In genomic region chr1:42700006-42700405, GRCh38 we compare ENCODE assay signal across 28 cellular contexts. TPM values are rescaled to one million over a fixed set of nuclear protein-coding genes. Genes with fewer than 3 reads are reported as not detected.
DNase-seq lines count a peak whose midpoint lies in the region; ATAC-seq, FAIRE-seq and TF ChIP-seq lines count a peak whose summit lies in the region.
"Had no signal": no experiment of that assay in that cellular context is flagged by ENCODE, and none has a peak within 500 bp of the region (broad histone marks: within the 10 kb centered on the region; RNA-seq: fewer than 3 reads in every experiment).

No MANE protein-coding gene starts in this region.

- POLR2A ChIA-PET in naive thymus-derived CD8-positive, alpha-beta T cell (lab: Charles Lee) = no interaction called here

- no peaks in the 10 kb centered on the region for H3K27me3 Mint-ChIP-seq in activated naive CD4-positive, alpha-beta T cell treated with anti-CD3 and anti-CD28 coated beads for 36 hours (ENCODE audit: low read depth)
- no peaks in the 10 kb centered on the region for H3K27me3 Mint-ChIP-seq in T-helper 17 cell
- H3K27me3 Mint-ChIP-seq in nephron progenitor cell (ENCODE audit: low read depth, poor library complexity) = no peaks in the 10 kb centered on the region
- no peaks in the 10 kb centered on the region for H3K27me3 Mint-ChIP-seq in naive thymus-derived CD8-positive, alpha-beta T cell
- H3K27me3 Mint-ChIP-seq: activated CD4-positive, alpha-beta T cell treated with anti-CD3 and anti-CD28 coated beads, Interleukin-2, amount 10 ng/mL, durations not matched to agents 24 days and 14 days; CD4-positive, alpha-beta memory T cell had no signal

- CTCF ChIA-PET in activated naive CD4-positive, alpha-beta T cell treated with anti-CD3 and anti-CD28 coated beads for 36 hours (lab: Charles Lee) = no interaction called here

- no peaks in the 10 kb centered on the region for H3K9me3 Mint-ChIP-seq in activated naive CD4-positive, alpha-beta T cell treated with anti-CD3 and anti-CD28 coated beads for 36 hours
- no peaks in the 10 kb centered on the region for H3K9me3 Mint-ChIP-seq in nephron progenitor cell
- no peaks in the 10 kb centered on the region for H3K9me3 Mint-ChIP-seq in naive thymus-derived CD8-positive, alpha-beta T cell
- H3K9me3 Mint-ChIP-seq: CD4-positive, alpha-beta memory T cell; H9; mesothelial cell of epicardium had no signal

- H3K36me3 Mint-ChIP-seq in activated naive CD4-positive, alpha-beta T cell treated with anti-CD3 and anti-CD28 coated beads for 36 hours (ENCODE audit: low read depth) = peaks cover 84% of the 10 kb centered on the region
- peaks cover 19% of the 10 kb centered on the region for H3K36me3 Mint-ChIP-seq in T-helper 17 cell (ENCODE audit: low read depth)
- peaks cover 95% of the 10 kb centered on the region for H3K36me3 Mint-ChIP-seq in nephron progenitor cell (ENCODE audit: low read depth)
- peaks cover 11 to 100% (median 33%) of the 10 kb centered on the region in 3 donors for H3K36me3 Mint-ChIP-seq in naive thymus-derived CD8-positive, alpha-beta T cell

- ATAC-seq in T-helper 17 cell = no peak
- no peak for ATAC-seq in naive thymus-derived CD8-positive, alpha-beta T cell
- no peak for ATAC-seq in Right ventricle myocardium superior (ENCODE audit: poor library complexity)
- ATAC-seq: sciatic nerve had no signal

- no peak overlapping the region for H3K4me3 Mint-ChIP-seq in activated naive CD4-positive, alpha-beta T cell treated with anti-CD3 and anti-CD28 coated beads for 36 hours
- H3K4me3 Mint-ChIP-seq in T-helper 17 cell = peak overlapping the region; percentile 37
- H3K4me3 Mint-ChIP-seq in nephron progenitor cell = no peak overlapping the region
- H3K4me3 Mint-ChIP-seq in naive thymus-derived CD8-positive, alpha-beta T cell = no peak overlapping the region
- H3K4me3 Mint-ChIP-seq: activated CD4-positive, alpha-beta T cell treated with anti-CD3 and anti-CD28 coated beads, Interleukin-2, amount 10 ng/mL, durations not matched to agents 24 days and 14 days; H9; mesothelial cell of epicardium had no signal

- H3K27ac Mint-ChIP-seq in activated naive CD4-positive, alpha-beta T cell treated with anti-CD3 and anti-CD28 coated beads for 36 hours = peak overlapping the region; percentile 21
- peak overlapping the region; percentile 91 for H3K27ac Mint-ChIP-seq in T-helper 17 cell
- H3K27ac Mint-ChIP-seq in nephron progenitor cell = peak overlapping the region; percentile 79
- peak overlapping the region in 3 of 10 donors; percentile 1 to 81 (median 28) for H3K27ac Mint-ChIP-seq in naive thymus-derived CD8-positive, alpha-beta T cell
- H3K27ac Mint-ChIP-seq: activated CD4-positive, alpha-beta T cell treated with anti-CD3 and anti-CD28 coated beads, Interleukin-2, amount 10 ng/mL, durations not matched to agents 24 days and 14 days; mesothelial cell of epicardium had no signal

- H3K4me1 Mint-ChIP-seq in activated naive CD4-positive, alpha-beta T cell treated with anti-CD3 and anti-CD28 coated beads for 36 hours (ENCODE audit: low read depth) = peaks cover 16% of the 10 kb centered on the region
- peaks cover 22% of the 10 kb centered on the region for H3K4me1 Mint-ChIP-seq in T-helper 17 cell
- no peaks in the 10 kb centered on the region for H3K4me1 Mint-ChIP-seq in nephron progenitor cell
- H3K4me1 Mint-ChIP-seq in naive thymus-derived CD8-positive, alpha-beta T cell = peaks cover 6 to 22% (median 10%) of the 10 kb centered on the region in 4 donors
- H3K4me1 Mint-ChIP-seq: H9 had no signal

- FAIRE-seq in GM12891 (lab: Jason Lieb, UNC) = no peak
- FAIRE-seq: frontal cortex had no signal

- intact Hi-C loops in activated naive CD4-positive, alpha-beta T cell treated with anti-CD3 and anti-CD28 coated beads for 36 hours (cut with micrococcal nuclease) = no loop called here
- intact Hi-C loops in Right ventricle myocardium superior (cut with DNase I) = no loop called here

- H3K9me3 ChIP-seq in T-helper 17 cell (ENCODE audit: control insufficient read depth, low read length, poor library complexity, severe bottlenecking) = no peaks in the 10 kb centered on the region
- H3K9me3 ChIP-seq: Peyer's patch, prostate gland, tibial artery had no signal

- TF ChIP-seq POLR2A in GM12891 (IDR thresholded peaks at IDR 0.05; ENCODE audit: low read depth, low read length) = no peak

- TF ChIP-seq CTCF in nephron progenitor cell (IDR thresholded peaks at IDR 0.05) = no peak

- no peak for DNase-seq in activated naive CD4-positive, alpha-beta T cell treated with anti-CD3 and anti-CD28 coated beads for 36 hours
- DNase-seq in activated naive CD4-positive, alpha-beta T cell treated with Interleukin-2 at 50 U/mL for 16 hours = no peak
- no peak for DNase-seq in GM12891 (ENCODE audit: insufficient read length, low spot score)
- DNase-seq in T-helper 17 cell = no peak
- no peak for DNase-seq in nephron progenitor cell
- DNase-seq in naive thymus-derived CD8-positive, alpha-beta T cell = no peak
- DNase-seq in Right ventricle myocardium superior = no peak
- no peak for DNase-seq in SW480 (ENCODE audit: low spot score)
- DNase-seq: activated CD4-positive, alpha-beta T cell treated with anti-CD3 and anti-CD28 coated beads, Interleukin-2, amount 10 ng/mL, durations not matched to agents 24 days and 14 days; CD4-positive, alpha-beta memory T cell; central memory CD4-positive, alpha-beta T cell; DMS 273 treated with DMSO at 0.1 percent for 48 hours; EL; H9; NCI-H146; NCI-H226; NCI-H69; nucleus accumbens; Peyer's patch; stimulated activated CD4-positive, alpha-beta T cell treated with anti-CD3 and anti-CD28 coated beads, Interleukin-2, amount 100 ng/mL, for 48 hours; SW 1271; T1000; tibial artery had no signal

TF ChIP-seq in GM12891, 5 proteins besides CTCF, POLR2A, EP300 and RAD21:
- TF ChIP-seq PAX5 (IDR thresholded peaks at IDR 0.05; ENCODE audit: insufficient read depth, low read length, severe bottlenecking) = no peak
- TF ChIP-seq POLR2AphosphoS5 (IDR thresholded peaks at IDR 0.05; ENCODE audit: low read depth, low read length) = peak; percentile 33; the same call in 1 of the 2 replicates
TF ChIP-seq in GM12891: peak in this region for 1.

RNA-seq across cellular contexts. Expression of gene YBX1, which starts 17.8 kb away (rescaled TPM):
- total RNA-seq in activated naive CD4-positive, alpha-beta T cell treated with anti-CD3 and anti-CD28 coated beads for 36 hours = 1,000 to 10,000 TPM; 1,773 to 1,887 TPM
- 692 TPM for polyA plus RNA-seq in GM12891 (2012; ENCODE audit: low read depth, missing spikeins)
- 100 to 1,000 TPM; 340 to 372 TPM for total RNA-seq in T-helper 17 cell
- total RNA-seq in naive thymus-derived CD8-positive, alpha-beta T cell = 100 to 1,000 TPM; 308 to 319 TPM
- polyA plus RNA-seq in naive thymus-derived CD8-positive, alpha-beta T cell = 10 to 100 TPM; 80.5 to 89.2 (median 83.0) TPM
- 800 TPM for total RNA-seq in Right ventricle myocardium superior

RNA-seq across cellular contexts. Expression of gene CLDN19, which starts 40.0 kb away (rescaled TPM):
- not detected for total RNA-seq in activated naive CD4-positive, alpha-beta T cell treated with anti-CD3 and anti-CD28 coated beads for 36 hours
- polyA plus RNA-seq in GM12891 (2012; ENCODE audit: low read depth, missing spikeins) = not detected
- total RNA-seq in T-helper 17 cell (not detected), Right ventricle myocardium superior (not detected)
- not detected for total RNA-seq in naive thymus-derived CD8-positive, alpha-beta T cell
- not detected for polyA plus RNA-seq in naive thymus-derived CD8-positive, alpha-beta T cell
- total RNA-seq: activated CD4-positive, alpha-beta T cell treated with anti-CD3 and anti-CD28 coated beads, Interleukin-2, amount 10 ng/mL, durations not matched to agents 24 days and 14 days; CD4-positive, alpha-beta memory T cell; frontal cortex; LHCN-M2; Peyer's patch had no signal
- polyA plus RNA-seq: CD4-positive, alpha-beta memory T cell had no signal

RNA-seq across cellular contexts. Expression of gene PPIH, which starts 41.8 kb away (rescaled TPM):
- total RNA-seq in activated naive CD4-positive, alpha-beta T cell treated with anti-CD3 and anti-CD28 coated beads for 36 hours = 100 to 1,000 TPM; 107 to 108 TPM
- polyA plus RNA-seq in GM12891 (2012; ENCODE audit: low read depth, missing spikeins) = 81.2 TPM
- total RNA-seq in T-helper 17 cell (10 to 100 TPM; 31.1 to 39.2 TPM), Right ventricle myocardium superior (17.6 TPM)
- 10 to 100 TPM; 46.3 to 49.4 TPM for total RNA-seq in naive thymus-derived CD8-positive, alpha-beta T cell
- 100 to 1,000 TPM in 1 of 3 donors, 10 to 100 TPM in 2; 82.3 to 100 (median 85.0) TPM for polyA plus RNA-seq in naive thymus-derived CD8-positive, alpha-beta T cell
